In the genomic region with DNA sequence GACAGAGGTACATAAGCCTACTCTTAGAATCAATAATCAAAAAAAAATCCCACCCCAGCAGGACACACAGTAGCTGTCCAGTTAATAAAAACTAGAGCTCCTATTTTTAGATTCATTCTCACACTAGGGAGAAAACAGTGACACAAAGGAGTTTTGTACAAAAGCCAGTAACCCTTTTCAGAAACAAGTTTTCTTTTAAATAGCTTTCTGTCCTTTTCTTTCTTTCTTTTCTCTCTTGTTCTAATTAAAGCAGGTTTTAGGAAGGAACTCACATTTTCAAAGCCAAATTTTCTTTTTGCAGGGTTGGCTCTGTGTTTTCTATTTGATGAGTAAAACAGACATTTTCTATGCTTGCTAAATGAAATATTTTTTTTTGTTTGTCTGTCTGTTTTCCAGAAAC, we compare ENCODE assay signal across 24 cellular contexts.
"Had no signal": no experiment of that assay in that cellular context is flagged by ENCODE, and none has a peak within 500 bp of the region (broad histone marks: within the 10 kb centered on the region; RNA-seq: fewer than 3 reads in every experiment).

No MANE protein-coding gene starts in this region.

- ATAC-seq: body of pancreas; left ventricle myocardium superior; stimulated activated naive B cell treated with anti-CD40 and anti-IgM and Interleukin-4, amounts not matched to agents 10 μg/mL and 1 μg/mL and 100 μg/mL, for 72 hours had no signal

- DNase-seq: activated CD4-positive, alpha-beta T cell treated with anti-CD3 and anti-CD28 coated beads for 4 hours; activated CD4-positive, alpha-beta T cell treated with anti-CD3 and anti-CD28 coated beads, Interleukin-2, amount 50 U/mL, for 4 hours; activated CD4-positive, CD25-positive, alpha-beta regulatory T cell; activated effector memory CD4-positive, alpha-beta T cell treated with Interleukin-2 at 50 U/mL for 16 hours; activated naive CD4-positive, alpha-beta T cell treated with Interleukin-2 at 50 U/mL for 16 hours; aorta; body of pancreas; effector CD8-positive, alpha-beta T cell; esophagus squamous epithelium; foreskin melanocyte; left ventricle myocardium superior; naive B cell; stimulated activated CD4-positive, alpha-beta T cell treated with anti-CD3 and anti-CD28 coated beads, Interleukin-1b, Interleukin-23, amount 100 ng/mL, for 48 hours; stimulated activated CD4-positive, alpha-beta T cell treated with anti-CD3 and anti-CD28 coated beads, Interleukin-4, amount 100 ng/mL, for 4 hours; stimulated activated CD8-positive, alpha-beta memory T cell treated with anti-CD3 and anti-CD28 coated beads, Interleukin-4, amount 100 ng/mL, for 48 hours; stimulated activated naive B cell treated with anti-CD40 and anti-IgM and Interleukin-4, amounts not matched to agents 10 μg/mL and 1 μg/mL and 100 μg/mL, for 72 hours; stomach; T-helper 1 cell had no signal

- H3K27ac ChIP-seq: body of pancreas, cardiac muscle cell, epithelial cell of prostate, esophagus squamous epithelium, prostate gland, right atrium auricular region, stomach, suprapubic skin, tibial nerve had no signal
